In genomic region chr10:133038276-133038823, GRCh38 we compare ENCODE assay signal across 16 cellular contexts. TPM values are rescaled to one million over a fixed set of nuclear protein-coding genes. Genes with fewer than 3 reads are reported as not detected.
DNase-seq lines count a peak whose midpoint lies in the region; ATAC-seq and TF ChIP-seq lines count a peak whose summit lies in the region.
"Had no signal": no experiment of that assay in that cellular context is flagged by ENCODE, and none has a peak within 500 bp of the region (broad histone marks: within the 10 kb centered on the region; RNA-seq: fewer than 3 reads in every experiment).

No MANE protein-coding gene starts in this region.

- H3K14ac ChIP-seq in neuronal stem cell (ENCODE audit: low read length), result no peak overlapping the region

- no peak overlapping the region for H2BK15ac ChIP-seq in mesendoderm (replicated peaks; ENCODE audit: low read depth)
- peak overlapping the region; percentile 47 for H2BK15ac ChIP-seq in neuronal stem cell (ENCODE audit: low read length)

- H2BK5ac ChIP-seq in mesendoderm (ENCODE audit: low read length) (no peak overlapping the region), neuronal stem cell (ENCODE audit: low read length) (peak overlapping the region; percentile 40)

- H3K27ac ChIP-seq in GM23338 (ENCODE audit: low read depth), result no peak overlapping the region
- H3K27ac ChIP-seq in mesendoderm (ENCODE audit: low read depth, low read length), result no peak overlapping the region
- no peak overlapping the region for H3K27ac ChIP-seq in neuronal stem cell (replicated peaks; ENCODE audit: low read length)
- H3K27ac ChIP-seq: BLaER1 had no signal

- H3K23ac ChIP-seq in mesendoderm (ENCODE audit: low read length), result no peak overlapping the region
- H3K23ac ChIP-seq in neuronal stem cell (ENCODE audit: low read depth, low read length, poor library complexity), result no peak overlapping the region

- H4K20me1 ChIP-seq in GM23338 (replicated peaks; ENCODE audit: insufficient read depth), result no peaks in the 10 kb centered on the region
- H4K20me1 ChIP-seq: BLaER1 had no signal

- peak overlapping the region; percentile 53 for H4K91ac ChIP-seq in neuronal stem cell (ENCODE audit: low read depth, low read length, poor library complexity)

- H3K9me3 Mint-ChIP-seq in GM23338, result no peaks in the 10 kb centered on the region
- H3K9me3 Mint-ChIP-seq in WTC11, result no peaks in the 10 kb centered on the region
- H3K9me3 Mint-ChIP-seq in activated CD4-positive, alpha-beta memory T cell treated with anti-CD3 and anti-CD28 coated beads for 36 hours, result no peaks in the 10 kb centered on the region
- H3K9me3 Mint-ChIP-seq: CD14-positive monocyte; CD4-positive, alpha-beta memory T cell; IgD-negative memory B cell had no signal

- DNase-seq in GM23338 (ENCODE audit: low spot score) (no peak), WTC11 (ENCODE audit: low spot score) (no peak), mesendoderm (no peak), neuronal stem cell (ENCODE audit: low spot score) (no peak), kidney glomerular epithelial cell (lab: John Stamatoyannopoulos, UW) (no peak)
- DNase-seq in activated CD4-positive, alpha-beta memory T cell treated with anti-CD3 and anti-CD28 coated beads for 36 hours, result no peak
- DNase-seq: CD4-positive, alpha-beta memory T cell; DMS79 treated with DMSO at 0.1 percent for 48 hours; GF-D8 had no signal

- H3K27me3 ChIP-seq in GM23338 (ENCODE audit: insufficient read depth), result no peaks in the 10 kb centered on the region
- H3K27me3 ChIP-seq in mesendoderm (ENCODE audit: insufficient read depth, low read length, poor library complexity), result no peaks in the 10 kb centered on the region
- H3K27me3 ChIP-seq in neuronal stem cell (ENCODE audit: control insufficient read depth in 3 of 3, insufficient read depth in 3 of 3, low read depth in 1 of 3, low read length in 3 of 3), result peaks cover 0 to 60% (median 0%) of the 10 kb centered on the region in 3 experiments

- no peak overlapping the region for H3K27ac Mint-ChIP-seq in GM23338
- H3K27ac Mint-ChIP-seq in WTC11, result peak overlapping the region; percentile 90
- H3K27ac Mint-ChIP-seq in activated CD4-positive, alpha-beta memory T cell treated with anti-CD3 and anti-CD28 coated beads for 36 hours, result no peak overlapping the region
- H3K27ac Mint-ChIP-seq: IgD-negative memory B cell had no signal

- POLR2A ChIA-PET in WTC11 (lab: Charles Lee), result no interaction called here
- POLR2A ChIA-PET in activated CD4-positive, alpha-beta memory T cell treated with anti-CD3 and anti-CD28 coated beads for 36 hours (lab: Charles Lee), result no interaction called here

- no peak for TF ChIP-seq CTCF in GM23338 (conservative IDR thresholded peaks at IDR 0.05; ENCODE audit: low read depth in 2 of 2)
- TF ChIP-seq CTCF in WTC11 (IDR thresholded peaks at IDR 0.05), result no peak

- H4K8ac ChIP-seq in mesendoderm (ENCODE audit: low read depth, low read length), result no peak overlapping the region
- H4K8ac ChIP-seq in neuronal stem cell (ENCODE audit: low read depth, low read length), result no peak overlapping the region

- H4K5ac ChIP-seq in mesendoderm (ENCODE audit: low read length), result no peak overlapping the region

- H2AK5ac ChIP-seq in mesendoderm (ENCODE audit: low read length) (no peak overlapping the region), neuronal stem cell (ENCODE audit: low read depth, low read length) (peak overlapping the region; percentile 30)

- H2BK120ac ChIP-seq in mesendoderm (ENCODE audit: low read depth, low read length) (no peak overlapping the region), neuronal stem cell (ENCODE audit: low read depth, low read length) (no peak overlapping the region)

- no peaks in the 10 kb centered on the region for H3F3A ChIP-seq in GM23338 (replicated peaks; ENCODE audit: low read depth)

- peak overlapping the region; percentile 47; the same call in 1 of the 2 replicates for H2AFZ ChIP-seq in GM23338
- H2AFZ ChIP-seq in neuronal stem cell (ENCODE audit: low read length), result no peak overlapping the region

- WGBS in mesendoderm (ENCODE audit: extremely low coverage, insufficient coverage, low lambda C conversion rate), result no CpG with 5 or more reads among the region's 19 CpGs
- WGBS in neuronal stem cell (ENCODE audit: extremely low coverage in 2 of 2, insufficient read length in 2 of 2, insufficient replicate concordance in 1 of 2), 2 donors, result no CpG with 5 or more reads among the region's 19 CpGs

- H3K4me1 Mint-ChIP-seq in GM23338 (no peaks in the 10 kb centered on the region), WTC11 (no peaks in the 10 kb centered on the region)
- H3K4me1 Mint-ChIP-seq in activated CD4-positive, alpha-beta memory T cell treated with anti-CD3 and anti-CD28 coated beads for 36 hours (ENCODE audit: low read depth), result no peaks in the 10 kb centered on the region
- H3K4me1 Mint-ChIP-seq: CD14-positive monocyte; CD4-positive, alpha-beta memory T cell; IgD-negative memory B cell had no signal

- no peaks in the 10 kb centered on the region for H3K79me2 ChIP-seq in GM23338 (replicated peaks; ENCODE audit: insufficient read depth)
- no peaks in the 10 kb centered on the region for H3K79me2 ChIP-seq in mesendoderm (ENCODE audit: control insufficient read depth, insufficient read depth, low read length)

- no peaks in the 10 kb centered on the region for H3K36me3 Mint-ChIP-seq in GM23338 (ENCODE audit: low read depth)
- H3K36me3 Mint-ChIP-seq in WTC11, result no peaks in the 10 kb centered on the region
- no peaks in the 10 kb centered on the region for H3K36me3 Mint-ChIP-seq in activated CD4-positive, alpha-beta memory T cell treated with anti-CD3 and anti-CD28 coated beads for 36 hours
- H3K36me3 Mint-ChIP-seq: CD14-positive monocyte; CD4-positive, alpha-beta memory T cell; IgD-negative memory B cell had no signal

- H3K4me3 ChIP-seq in GM23338 (no peak overlapping the region), mesendoderm (ENCODE audit: low read length) (no peak overlapping the region), neuronal stem cell (ENCODE audit: low read length in 2 of 2) (no peak overlapping the region)
- H3K4me3 ChIP-seq: BLaER1 had no signal

- H2BK12ac ChIP-seq in neuronal stem cell (ENCODE audit: low read length), result peak overlapping the region; percentile 73

- ATAC-seq in GM23338, result peak; percentile 11; the same call in 1 of the 3 replicates
- ATAC-seq in WTC11, result no peak
- ATAC-seq in HG03342 (IDR thresholded peaks at IDR 0.05; ENCODE audit: unreplicated experiment), result no peak
- ATAC-seq: HCT116 had no signal

- no peak overlapping the region for H3K4me2 ChIP-seq in GM23338
- H3K4me2 ChIP-seq in mesendoderm (ENCODE audit: low read length), result no peak overlapping the region
- no peak overlapping the region for H3K4me2 ChIP-seq in neuronal stem cell (ENCODE audit: insufficient read depth, low read length, poor library complexity, severe bottlenecking)
- H3K4me2 ChIP-seq: BLaER1 had no signal

- H3K4me1 ChIP-seq in GM23338 (ENCODE audit: insufficient read depth) (no peaks in the 10 kb centered on the region), mesendoderm (ENCODE audit: control insufficient read depth, low read depth, low read length) (no peaks in the 10 kb centered on the region), neuronal stem cell (ENCODE audit: control insufficient read depth in 2 of 2, insufficient read depth in 1 of 2, low read depth in 1 of 2, low read length in 2 of 2) (peaks cover 0 to 4% of the 10 kb centered on the region in 2 donors)
- H3K4me1 ChIP-seq: BLaER1 had no signal

- no peaks in the 10 kb centered on the region for H3K36me3 ChIP-seq in GM23338 (ENCODE audit: insufficient read depth)
- no peaks in the 10 kb centered on the region for H3K36me3 ChIP-seq in mesendoderm (ENCODE audit: control insufficient read depth, insufficient read depth, low read length)
- H3K36me3 ChIP-seq in neuronal stem cell (replicated peaks in 1 of 2; ENCODE audit: control insufficient read depth in 2 of 2, insufficient read depth in 2 of 2, low read length in 2 of 2), result no peaks in the 10 kb centered on the region
- H3K36me3 ChIP-seq: BLaER1 had no signal

- H3K79me1 ChIP-seq in mesendoderm (ENCODE audit: low read length), result no peaks in the 10 kb centered on the region
- no peaks in the 10 kb centered on the region for H3K79me1 ChIP-seq in neuronal stem cell (ENCODE audit: low read depth, low read length)

- no peaks in the 10 kb centered on the region for H3K9me2 ChIP-seq in GM23338 (ENCODE audit: insufficient read depth)

- intact Hi-C loops in activated CD4-positive, alpha-beta memory T cell treated with anti-CD3 and anti-CD28 coated beads for 36 hours (cut with micrococcal nuclease), result no loop called here

- H3K18ac ChIP-seq in mesendoderm (ENCODE audit: low read length), result no peak overlapping the region
- peak overlapping the region; percentile 78 for H3K18ac ChIP-seq in neuronal stem cell (ENCODE audit: low read length)

- H3K27me3 Mint-ChIP-seq in GM23338 (ENCODE audit: insufficient read depth, low read depth, poor library complexity), result peaks cover 3% of the 10 kb centered on the region
- H3K27me3 Mint-ChIP-seq in WTC11 (ENCODE audit: low read depth), result no peaks in the 10 kb centered on the region
- no peaks in the 10 kb centered on the region for H3K27me3 Mint-ChIP-seq in activated CD4-positive, alpha-beta memory T cell treated with anti-CD3 and anti-CD28 coated beads for 36 hours

- H3K4me3 Mint-ChIP-seq in GM23338 (no peak overlapping the region), WTC11 (no peak overlapping the region)
- no peak overlapping the region for H3K4me3 Mint-ChIP-seq in activated CD4-positive, alpha-beta memory T cell treated with anti-CD3 and anti-CD28 coated beads for 36 hours
- H3K4me3 Mint-ChIP-seq: CD14-positive monocyte; CD4-positive, alpha-beta memory T cell; IgD-negative memory B cell had no signal

- peak overlapping the region; percentile 5 for H3K56ac ChIP-seq in mesendoderm (ENCODE audit: low read length)

- H3K4ac ChIP-seq in mesendoderm (ENCODE audit: low read depth, low read length), result no peak overlapping the region
- no peak overlapping the region for H3K4ac ChIP-seq in neuronal stem cell (ENCODE audit: low read length)

- H3K9me3 ChIP-seq in neuronal stem cell (replicated peaks in 1 of 2; ENCODE audit: control insufficient read depth in 2 of 2, insufficient read depth in 1 of 2, low read depth in 1 of 2, low read length in 2 of 2), result no peaks in the 10 kb centered on the region
- H3K9me3 ChIP-seq: BLaER1 had no signal

- CTCF ChIA-PET in WTC11 (lab: Charles Lee), result no interaction called here
- CTCF ChIA-PET in activated CD4-positive, alpha-beta memory T cell treated with anti-CD3 and anti-CD28 coated beads for 36 hours (lab: Charles Lee), result no interaction called here

- H3K9ac ChIP-seq in mesendoderm (ENCODE audit: low read length), result no peak overlapping the region
- H3K9ac ChIP-seq in neuronal stem cell (ENCODE audit: low read depth, low read length, poor library complexity), result no peak overlapping the region
- H3K9ac ChIP-seq: BLaER1 had no signal

TF ChIP-seq in WTC11, 78 proteins besides CTCF, POLR2A, EP300 and RAD21 (continues in another document):
- no peak for TF ChIP-seq TCF7 (CRISPR knock-in tag; IDR thresholded peaks at IDR 0.05; ENCODE audit: low read depth)

RNA-seq across cellular contexts. Expression of gene ADGRA1, which starts 49.4 kb away (rescaled TPM):
- total RNA-seq in GM23338 (2014; rRNA removed; shearing (Covaris generic)), result 0.52 and 0.66 TPM in 2 replicates
- 0.07 and 0.23 TPM in 2 replicates for polyA plus RNA-seq in GM23338 (2016; fragmentation: Nextera tagmentation; extraction: Ambion mirVana)
- total RNA-seq in WTC11 (2021), result 0.11 to 0.20 TPM (median 0.18 TPM) in 3 replicates
- 0.01 TPM for polyA plus RNA-seq in mesendoderm (2013, experiment 1 of 2)
- polyA plus RNA-seq in mesendoderm (2013, experiment 2 of 2), result 0.03 TPM
- polyA plus RNA-seq in neuronal stem cell (2013, experiment 1 of 2), result 0.08 TPM
- polyA plus RNA-seq in neuronal stem cell (2013, experiment 2 of 2), result 0.07 TPM
- not detected for total RNA-seq in activated CD4-positive, alpha-beta memory T cell treated with anti-CD3 and anti-CD28 coated beads for 36 hours
- total RNA-seq: CD4-positive, alpha-beta memory T cell; HepG2 had no signal
- polyA plus RNA-seq: AG04450; CD14-positive monocyte; CD4-positive, alpha-beta memory T cell; HepG2; IgD-negative memory B cell had no signal
